Comparison of ENCODE assay signal across 7 cellular contexts in genomic region chr10:12348870-12349627, GRCh38. TPM values are rescaled to one million over a fixed set of nuclear protein-coding genes. Genes with fewer than 3 reads are reported as not detected.
A peak's percentile ranks its signal among the peaks of the same experiment; 100 is the strongest.
DNase-seq lines count a peak whose midpoint lies in the region; ATAC-seq, FAIRE-seq and TF ChIP-seq lines count a peak whose summit lies in the region.

TSS of gene CAMK1D (plus strand) at chr10:12349547.

- H3K4me1 ChIP-seq in keratinocyte (ENCODE audit: control insufficient read depth, extremely low read depth, insufficient read depth, low read length), result peaks cover 8% of the 10 kb centered on the region

- peak; percentile 66 for ATAC-seq in activated B cell treated with CpG ODN at 0.5 μM for 24 hours (ENCODE audit: low read depth)

- CTCF ChIA-PET in HEK293T (lab: Yijun Ruan, JAX) (interaction anchor here (1.0 to 1.2 kb wide), 2 partner anchors 12 to 361 kb away, joined by 3 to 4 read pairs; no protein-coding TSS in a partner anchor), activated B cell treated with CpG ODN at 0.5 μM for 24 hours (lab: Charles Lee) (interaction anchor here (0.7 to 1.7 kb wide), 5 partner anchors 10 to 307 kb away, joined by 3 to 8 read pairs (median 3); no protein-coding TSS in a partner anchor)

- TF ChIP-seq CTCF in activated B cell treated with CpG ODN at 0.5 μM for 24 hours (IDR thresholded peaks at IDR 0.05) (no peak), cardiac fibroblast (IDR thresholded peaks at IDR 0.05; ENCODE audit: low read depth, low read length) (no peak), keratinocyte (optimal IDR thresholded peaks at IDR 0.05 in 1 of 3, IDR thresholded peaks at IDR 0.05 in 1 of 3, conservative IDR thresholded peaks at IDR 0.05 in 1 of 3; ENCODE audit: extremely low read depth in 1 of 3, insufficient read depth in 2 of 3, low read length in 3 of 3) (peak in 2 of 3 experiments; percentile 19 to 28)

- FAIRE-seq in GM12892 (lab: Jason Lieb, UNC), result no peak
- FAIRE-seq in keratinocyte (lab: Jason Lieb, UNC), result no peak

- no peaks in the 10 kb centered on the region for H3K79me2 ChIP-seq in keratinocyte (ENCODE audit: control insufficient read depth, insufficient read depth, low read length)

- no peaks in the 10 kb centered on the region for H3K9me3 ChIP-seq in keratinocyte (ENCODE audit: control insufficient read depth, low read depth, low read length)

- no peak within 1 kb of the TSS for H3K27ac ChIP-seq in keratinocyte (ENCODE audit: control insufficient read depth, insufficient read depth, low read length)

- H4K20me1 ChIP-seq in keratinocyte (ENCODE audit: control insufficient read depth, extremely low read depth, insufficient read depth, low read length), result no peaks in the 10 kb centered on the region

- H3K27ac Mint-ChIP-seq in activated B cell treated with CpG ODN at 0.5 μM for 24 hours, result peak within 1 kb of the TSS; percentile 98

- peak within 1 kb of the TSS; percentile 99 for H3K4me2 ChIP-seq in keratinocyte (ENCODE audit: control insufficient read depth, extremely low read depth, insufficient read depth, low read depth, low read length)

- no peaks in the 10 kb centered on the region for H3K9me3 Mint-ChIP-seq in activated B cell treated with CpG ODN at 0.5 μM for 24 hours

- H3K9ac ChIP-seq in keratinocyte (ENCODE audit: control insufficient read depth, extremely low read depth, insufficient read depth, low read length), result peak within 1 kb of the TSS; percentile 62

- peaks cover 61% of the 10 kb centered on the region for H3K4me1 Mint-ChIP-seq in activated B cell treated with CpG ODN at 0.5 μM for 24 hours

- peaks cover 11% of the 10 kb centered on the region for H3K36me3 Mint-ChIP-seq in activated B cell treated with CpG ODN at 0.5 μM for 24 hours (ENCODE audit: low read depth)

- no peaks in the 10 kb centered on the region for H3K27me3 Mint-ChIP-seq in activated B cell treated with CpG ODN at 0.5 μM for 24 hours

- DNase-seq in GM12892 (ENCODE audit: insufficient read length) (peak; percentile 74), HEK293T (ENCODE audit: extremely low spot score) (peak; percentile 61), NCI-H1417 treated with DMSO at 0.1 percent for 48 hours (lab: John Stamatoyannopoulos, UW) (peak; percentile 11), activated B cell treated with CpG ODN at 0.5 μM for 24 hours (peak; percentile 87), cardiac fibroblast (ENCODE audit: low read depth in 2 of 2) (peak; percentile 56 to 67), keratinocyte (ENCODE audit: low read depth, low spot score) (no peak)
- DNase-seq in stimulated activated CD4-positive, alpha-beta T cell treated with anti-CD3 and anti-CD28 coated beads, Interleukin-15, amount 100 ng/mL, for 48 hours (ENCODE audit: low read depth in 2 of 2), result peak; percentile 63 to 73

- no peaks in the 10 kb centered on the region for H3K9me1 ChIP-seq in keratinocyte (ENCODE audit: control insufficient read depth, extremely low read depth, insufficient read depth, low read length)

- peak within 1 kb of the TSS; percentile 92 for H2AFZ ChIP-seq in keratinocyte (ENCODE audit: control insufficient read depth, low read length)

- H3K36me3 ChIP-seq in keratinocyte (ENCODE audit: control insufficient read depth in 2 of 2, extremely low read depth in 1 of 2, insufficient read depth in 2 of 2, low read length in 2 of 2), result no peaks in the 10 kb centered on the region

- peaks cover 24% of the 10 kb centered on the region for H3K27me3 ChIP-seq in keratinocyte (ENCODE audit: control insufficient read depth, extremely low read depth, insufficient read depth, low read length)

- TF ChIP-seq POLR2A in GM12892 (IDR thresholded peaks at IDR 0.05; ENCODE audit: low read depth, low read length), result peak; percentile 74

- POLR2A ChIA-PET in HEK293T (lab: Yijun Ruan, JAX), result interaction anchor here (0.7 kb wide), 2 partner anchors 15 to 30 kb away, joined by 3 read pairs; no protein-coding TSS in a partner anchor
- POLR2A ChIA-PET in activated B cell treated with CpG ODN at 0.5 μM for 24 hours (lab: Charles Lee), result interaction anchor here (0.6 to 6.4 kb wide), 26 partner anchors 9 to 306 kb away, joined by 3 to 95 read pairs (median 4); partner anchors contain the start of genes CDC123, NUDT5 and UPF2

- H3K4me3 ChIP-seq in cardiac fibroblast (replicated peaks in 1 of 2; ENCODE audit: low read depth in 2 of 2, low read length in 2 of 2) (peak within 1 kb of the TSS; percentile 59 to 62), keratinocyte (ENCODE audit: control insufficient read depth in 2 of 3, extremely low read depth in 1 of 3, insufficient read depth in 2 of 3, low read depth in 1 of 3, low read length in 3 of 3) (peak within 1 kb of the TSS; percentile 55 to 78 (median 68))

- peak within 1 kb of the TSS; percentile 98 for H3K4me3 Mint-ChIP-seq in activated B cell treated with CpG ODN at 0.5 μM for 24 hours

- dilution Hi-C loops in keratinocyte (cut with MboI; ENCODE audit: extremely low pct_ligation_motif_present, low sequenced_read_pairs), result no loop called here

- intact Hi-C loops in activated B cell treated with CpG ODN at 0.5 μM for 24 hours (cut with micrococcal nuclease), result loop anchor here (1.0 to 10.0 kb wide), 9 partner anchors 8 to 948 kb away; partner anchors contain the start of genes CDC123, NUDT5 and UPF2

TF ChIP-seq in HEK293T, 16 proteins besides CTCF, POLR2A, EP300 and RAD21:
- TF ChIP-seq SUZ12 (IDR thresholded peaks at IDR 0.05) (no peak), FOXM1 (IDR thresholded peaks at IDR 0.05; ENCODE audit: borderline replicate concordance) (no peak), SP1 (IDR thresholded peaks at IDR 0.05) (no peak), HDGF (IDR thresholded peaks at IDR 0.05; ENCODE audit: borderline replicate concordance) (no peak), ARNT (IDR thresholded peaks at IDR 0.05) (no peak), TARDBP (IDR thresholded peaks at IDR 0.05) (no peak), FOXK2 (IDR thresholded peaks at IDR 0.05) (no peak), CTBP1 (IDR thresholded peaks at IDR 0.05; ENCODE audit: borderline replicate concordance) (no peak), LEF1 (IDR thresholded peaks at IDR 0.05; ENCODE audit: borderline replicate concordance) (no peak), L3MBTL2 (conservative IDR thresholded peaks at IDR 0.05) (no peak), NFRKB (IDR thresholded peaks at IDR 0.05) (no peak), ZNF384 (IDR thresholded peaks at IDR 0.05) (no peak), PKNOX1 (IDR thresholded peaks at IDR 0.05) (no peak), ELF4 (IDR thresholded peaks at IDR 0.05) (no peak), FOXA1 (IDR thresholded peaks at IDR 0.05) (no peak), BHLHE40 (IDR thresholded peaks at IDR 0.05; ENCODE audit: borderline replicate concordance) (no peak)

RNA-seq across cellular contexts. Expression of gene CAMK1D, which starts in this region (rescaled TPM):
- 24.6 TPM for polyA plus RNA-seq in GM12892 (2012; ENCODE audit: missing spikeins)
- 51.7 and 58.8 TPM in 2 replicates for total RNA-seq in activated B cell treated with CpG ODN at 0.5 μM for 24 hours
- 0.76 to 0.97 TPM (median 0.85 TPM) in 3 replicates for polyA plus RNA-seq in keratinocyte
- 8.7 TPM for polyA plus RNA-seq in keratinocyte (2011; ENCODE audit: low read depth)
- 0.84 and 1.3 TPM in 2 replicates for polyA plus RNA-seq in keratinocyte (2011; cell fraction: cytosol; rRNA removed)
- 1.9 and 2.2 TPM in 2 replicates for polyA plus RNA-seq in keratinocyte (2011; cell fraction: nucleus; rRNA removed)
- 0.48 and 5.2 TPM in 2 replicates for polyA plus RNA-seq in keratinocyte (2012; ENCODE audit: low replicate concordance)
- 0.80 to 2.0 TPM (median 1.8 TPM) in 3 replicates for polyA minus RNA-seq in keratinocyte
- polyA minus RNA-seq in keratinocyte (2011; cell fraction: cytosol; rRNA and poly(A)+ RNA removed), result 1.2 TPM
- 0.84 and 2.4 TPM in 2 replicates for polyA minus RNA-seq in keratinocyte (2011; cell fraction: nucleus; rRNA and poly(A)+ RNA removed)

Comparison
In these comparisons a context has a peak if more than half of its experiments do, and no peak if none do; other contexts are left out.
1. CTCF ChIP-seq: peak in keratinocyte (2 of 3); none in activated B cell treated with CpG ODN at 0.5 μM for 24 hours (single experiment) and cardiac fibroblast (single experiment).